22 cellular contexts compared by ENCODE assay signal in genomic region chr7:20776942-20777341, GRCh38. TPM values are rescaled to one million over a fixed set of nuclear protein-coding genes. Genes with fewer than 3 reads are reported as not detected.
A peak's percentile ranks its signal among the peaks of the same experiment; 100 is the strongest.
DNase-seq lines count a peak whose midpoint lies in the region; TF ChIP-seq lines count a peak whose summit lies in the region.
"Had no signal": no experiment of that assay in that cellular context is flagged by ENCODE, and none has a peak within 500 bp of the region (broad histone marks: within the 10 kb centered on the region; RNA-seq: fewer than 3 reads in every experiment).

No MANE protein-coding gene starts in this region.

- H3K36me3 Mint-ChIP-seq in Caco-2 (ENCODE audit: insufficient read depth, unreplicated experiment) (peaks cover 12% of the 10 kb centered on the region), H9 (ENCODE audit: insufficient read depth in 1 of 3, low read depth in 3 of 3) (no peaks in the 10 kb centered on the region), endodermal cell (ENCODE audit: low read depth) (no peaks in the 10 kb centered on the region), nephron (ENCODE audit: low read depth) (no peaks in the 10 kb centered on the region)
- H3K36me3 Mint-ChIP-seq: T-cell had no signal

- no peaks in the 10 kb centered on the region for H3K79me1 ChIP-seq in H9 (ENCODE audit: insufficient read depth, low read depth, low read length, poor library complexity, severe bottlenecking)
- no peaks in the 10 kb centered on the region for H3K79me1 ChIP-seq in mesenchymal stem cell (replicated peaks; ENCODE audit: low read length, poor library complexity, severe bottlenecking)

- H3K4ac ChIP-seq in H9 (ENCODE audit: low read depth, low read length) (no peak overlapping the region), mesenchymal stem cell (ENCODE audit: low read depth in 1 of 2, low read length in 2 of 2) (no peak overlapping the region)

- H3K9ac ChIP-seq in H9 (ENCODE audit: extremely low read depth, insufficient read length, low read length) (no peak overlapping the region), endodermal cell (ENCODE audit: extremely low read depth, low read length, poor library complexity, severe bottlenecking) (no peak overlapping the region), mesenchymal stem cell (ENCODE audit: low read length) (no peak overlapping the region)

- H3K18ac ChIP-seq in H9 (ENCODE audit: insufficient read length, low read depth, low read length) (no peak overlapping the region), mesenchymal stem cell (ENCODE audit: low read depth in 1 of 2, low read length in 2 of 2) (no peak overlapping the region)

- H3K4me1 ChIP-seq in Caco-2 (peaks cover 10% of the 10 kb centered on the region; the same call in 1 of the 2 replicates), H9 (ENCODE audit: insufficient read depth, low read length) (peaks cover 3% of the 10 kb centered on the region; the same call in 1 of the 2 replicates), endodermal cell (ENCODE audit: control insufficient read depth, insufficient read depth, low read length) (no peaks in the 10 kb centered on the region), stomach (peaks cover 10 to 16% (median 12%) of the 10 kb centered on the region in 4 donors), mesenchymal stem cell (ENCODE audit: control insufficient read depth, insufficient read depth, low read depth, low read length) (peaks cover 11% of the 10 kb centered on the region)

- no CpG with 5 or more reads among the region's 10 CpGs for WGBS in H9 (ENCODE audit: extremely low coverage, insufficient read length, low lambda C conversion rate)
- 33 to 43% methylated on average over 9 to 10 of the region's 10 CpGs for WGBS in endodermal cell (ENCODE audit: insufficient coverage in 1 of 2, insufficient read length in 1 of 2), 2 experiments
- 20 to 33% (median 23%) methylated on average over 10 of the region's 10 CpGs for WGBS in stomach, 5 donors
- WGBS in mesenchymal stem cell, result 18% methylated on average over 9 of the region's 10 CpGs

- H3T11ph ChIP-seq in H9 (ENCODE audit: low read length), result no peak overlapping the region

- no peaks in the 10 kb centered on the region for H4K20me1 ChIP-seq in H9 (ENCODE audit: control insufficient read depth, insufficient read depth, insufficient read length)

- H3K79me2 ChIP-seq in H9 (ENCODE audit: insufficient read depth, low read length), result no peaks in the 10 kb centered on the region

- no peak for TF ChIP-seq POLR2A in stomach (IDR thresholded peaks at IDR 0.05)

- CTCF ChIA-PET in Caco-2 (lab: Charles Lee), result no interaction called here

- H3K27ac ChIP-seq in H9 (ENCODE audit: insufficient read length, low read depth, low read length) (no peak overlapping the region), endodermal cell (ENCODE audit: low read depth, low read length) (no peak overlapping the region), stomach (no peak overlapping the region), mesenchymal stem cell (ENCODE audit: low read length, poor library complexity, severe bottlenecking) (no peak overlapping the region)
- H3K27ac ChIP-seq: HL-60, ovary, vagina had no signal

- H3K14ac ChIP-seq in H9 (ENCODE audit: insufficient read depth, low read length), result no peak overlapping the region
- no peak overlapping the region for H3K14ac ChIP-seq in mesenchymal stem cell (ENCODE audit: low read length in 2 of 2)

- H2AK5ac ChIP-seq in H9 (ENCODE audit: insufficient read length, low read length) (no peak overlapping the region), mesenchymal stem cell (ENCODE audit: low read length, severe bottlenecking) (no peak overlapping the region)

- H2BK15ac ChIP-seq in H9 (ENCODE audit: low read depth, low read length) (no peak overlapping the region), mesenchymal stem cell (ENCODE audit: low read depth, poor library complexity, severe bottlenecking) (no peak overlapping the region)

- H2BK12ac ChIP-seq in H9 (ENCODE audit: insufficient read length, low read depth, low read length) (no peak overlapping the region), mesenchymal stem cell (ENCODE audit: low read length in 2 of 2) (no peak overlapping the region)

- H3K4me3 Mint-ChIP-seq in Caco-2 (ENCODE audit: unreplicated experiment) (peak overlapping the region; percentile 79), H9 (peak overlapping the region; percentile 66 to 75), endodermal cell (peak overlapping the region; percentile 51), nephron (peak overlapping the region; percentile 70 to 85 (median 79))

- peaks cover 22% of the 10 kb centered on the region for H3K23me2 ChIP-seq in H9 (ENCODE audit: insufficient read length, low read depth, low read length, poor library complexity, severe bottlenecking)

- H3K27ac Mint-ChIP-seq in Caco-2 (ENCODE audit: unreplicated experiment) (peak overlapping the region; percentile 56), H9 (peak overlapping the region in 1 of 3 experiments; percentile 93; a peak in 2 of 7 replicates), endodermal cell (peak overlapping the region; percentile 71), nephron (no peak overlapping the region)

- TF ChIP-seq EP300 in stomach (IDR thresholded peaks at IDR 0.05), result no peak

- H3K23ac ChIP-seq in H9 (ENCODE audit: insufficient read length, low read depth, low read length), result no peak overlapping the region
- H3K23ac ChIP-seq in mesenchymal stem cell (ENCODE audit: low read length in 2 of 2), result no peak overlapping the region

- no peak overlapping the region for H4K8ac ChIP-seq in H9 (replicated peaks; ENCODE audit: insufficient read length, low read depth, low read length)
- H4K8ac ChIP-seq in mesenchymal stem cell (ENCODE audit: low read length), result no peak overlapping the region

- POLR2A ChIA-PET in Caco-2 (lab: Charles Lee), result no interaction called here

- H3K9me3 ChIP-seq in Caco-2, result no peaks in the 10 kb centered on the region
- H3K9me3 ChIP-seq in H9 (ENCODE audit: control insufficient read depth, low read depth, low read length), result no peaks in the 10 kb centered on the region
- H3K9me3 ChIP-seq in endodermal cell (ENCODE audit: control insufficient read depth, low read length), result no peaks in the 10 kb centered on the region
- no peaks in the 10 kb centered on the region for H3K9me3 ChIP-seq in stomach
- H3K9me3 ChIP-seq in mesenchymal stem cell (ENCODE audit: control insufficient read depth, low read length), result no peaks in the 10 kb centered on the region
- H3K9me3 ChIP-seq: vagina had no signal

- H3K9me3 Mint-ChIP-seq in Caco-2 (ENCODE audit: unreplicated experiment) (no peaks in the 10 kb centered on the region), H9 (no peaks in the 10 kb centered on the region; a peak in 1 of 5 replicates), endodermal cell (no peaks in the 10 kb centered on the region), nephron (no peaks in the 10 kb centered on the region)
- H3K9me3 Mint-ChIP-seq: activated CD4-positive, alpha-beta memory T cell treated with anti-CD3 and anti-CD28 coated beads, Interleukin-2, amount 10 ng/mL, durations not matched to agents 7 days and 5 days; activated T-cell treated with anti-CD3 and anti-CD28 coated beads, Interleukin-2, amount 50 U/mL, for 4 hours had no signal

- H2BK5ac ChIP-seq in H9 (ENCODE audit: insufficient read length, low read length) (no peak overlapping the region), mesenchymal stem cell (ENCODE audit: low read depth, low read length, poor library complexity, severe bottlenecking) (no peak overlapping the region)

- intact Hi-C loops in Caco-2 (cut with micrococcal nuclease; ENCODE audit: unreplicated experiment), result loop anchor here (5.0 to 10.0 kb wide), 2 partner anchors 198 to 990 kb away; no protein-coding TSS in a partner anchor
- intact Hi-C loops in stomach (cut with DNase I; ENCODE audit: low total_unique reads), result no loop called here

- H3K4me3 ChIP-seq in Caco-2 (ENCODE audit: low read depth, low read length) (no peak overlapping the region), endodermal cell (ENCODE audit: low read length) (no peak overlapping the region), stomach (no peak overlapping the region), mesenchymal stem cell (ENCODE audit: insufficient read depth in 1 of 2, low read depth in 1 of 2, low read length in 2 of 2) (no peak overlapping the region)
- H3K4me3 ChIP-seq: ovary had no signal

- H3K36me3 ChIP-seq in Caco-2 (ENCODE audit: control insufficient read depth, insufficient read depth, low read length), result no peaks in the 10 kb centered on the region
- H3K36me3 ChIP-seq in endodermal cell (ENCODE audit: control insufficient read depth, insufficient read depth, low read length), result no peaks in the 10 kb centered on the region
- H3K36me3 ChIP-seq in stomach, result no peaks in the 10 kb centered on the region
- no peaks in the 10 kb centered on the region for H3K36me3 ChIP-seq in mesenchymal stem cell (ENCODE audit: control insufficient read depth in 1 of 2, insufficient read depth in 2 of 2, low read depth in 1 of 2, low read length in 2 of 2)
- H3K36me3 ChIP-seq: ovary, vagina had no signal

- no peak overlapping the region for H4K5ac ChIP-seq in H9 (ENCODE audit: insufficient read length, low read depth, low read length)

- BruUV-seq in Caco-2 (replicated peaks; lab: Mats Ljungman, UMichigan), result no TSS peak

- DNase-seq in Caco-2, result no peak
- peak; percentile 49 for DNase-seq in H9
- DNase-seq in endodermal cell, result peak; percentile 82
- no peak for DNase-seq in 8988T
- no peak for DNase-seq in stomach
- DNase-seq in mesenchymal stem cell, result no peak
- DNase-seq: activated CD4-positive, alpha-beta memory T cell treated with anti-CD3 and anti-CD28 coated beads, Interleukin-2, amount 10 ng/mL, durations not matched to agents 7 days and 5 days; activated T-cell treated with anti-CD3 and anti-CD28 coated beads, Interleukin-2, amount 50 U/mL, for 4 hours; hippocampal formation; KBM-7; left cardiac atrium; NCI-H1048; NCI-H2081; NCI-H526; ovary; stimulated activated CD4-positive, alpha-beta T cell treated with anti-CD3 and anti-CD28 coated beads, Interleukin-2, amount 100 ng/mL, for 24 hours; T-cell had no signal

- TF ChIP-seq CTCF in Caco-2 (IDR thresholded peaks at IDR 0.05; ENCODE audit: insufficient read depth in 1 of 2, low read depth in 1 of 2, low read length in 1 of 2, severe bottlenecking in 1 of 2, unreplicated experiment in 1 of 2), result no peak
- no peak for TF ChIP-seq CTCF in H9 (conservative IDR thresholded peaks at IDR 0.05)
- TF ChIP-seq CTCF in endodermal cell (conservative IDR thresholded peaks at IDR 0.05), result no peak
- TF ChIP-seq CTCF in nephron (IDR thresholded peaks at IDR 0.05; ENCODE audit: unreplicated experiment in 3 of 3), result no peak
- TF ChIP-seq CTCF in stomach (IDR thresholded peaks at IDR 0.05), result no peak

- H4K91ac ChIP-seq in H9 (ENCODE audit: insufficient read length, low read depth, low read length) (no peak overlapping the region), mesenchymal stem cell (ENCODE audit: low read length) (no peak overlapping the region)

- H2BK120ac ChIP-seq in H9 (ENCODE audit: low read depth, low read length, poor library complexity, severe bottlenecking) (no peak overlapping the region), mesenchymal stem cell (ENCODE audit: low read depth, low read length) (no peak overlapping the region)

- H3K27me3 ChIP-seq in Caco-2 (replicated peaks; ENCODE audit: control insufficient read depth, insufficient read depth, low read length) (no peaks in the 10 kb centered on the region), H9 (ENCODE audit: insufficient read depth, low read length) (peaks cover 11% of the 10 kb centered on the region; the same call in 1 of the 2 replicates), endodermal cell (ENCODE audit: control insufficient read depth, insufficient read depth, low read length, poor library complexity, severe bottlenecking) (peaks cover 8% of the 10 kb centered on the region), stomach (peaks cover 24 to 100% (median 72%) of the 10 kb centered on the region in 3 donors), mesenchymal stem cell (ENCODE audit: control insufficient read depth in 1 of 2, insufficient read depth in 1 of 2, low read length in 2 of 2) (peaks cover 58 to 88% of the 10 kb centered on the region in 2 experiments)

- H2BK20ac ChIP-seq in H9 (ENCODE audit: low read depth, low read length, poor library complexity, severe bottlenecking), result no peak overlapping the region

- H2AFZ ChIP-seq in H9 (ENCODE audit: low read length), result no peak overlapping the region
- H2AFZ ChIP-seq in mesenchymal stem cell (ENCODE audit: low read depth, low read length), result no peak overlapping the region

- H3K4me2 ChIP-seq in H9 (ENCODE audit: insufficient read depth, insufficient read length, low read length), result peak overlapping the region; percentile 99
- no peak overlapping the region for H3K4me2 ChIP-seq in mesenchymal stem cell (ENCODE audit: low read length, poor library complexity, severe bottlenecking)

- H3K4me1 Mint-ChIP-seq in Caco-2 (ENCODE audit: low read depth, unreplicated experiment), result peaks cover 27% of the 10 kb centered on the region
- H3K4me1 Mint-ChIP-seq in H9, result peaks cover 57 to 62% of the 10 kb centered on the region in 2 experiments
- H3K4me1 Mint-ChIP-seq in endodermal cell, result peaks cover 55% of the 10 kb centered on the region
- peaks cover 13% of the 10 kb centered on the region for H3K4me1 Mint-ChIP-seq in nephron

- no peaks in the 10 kb centered on the region for H3K27me3 Mint-ChIP-seq in Caco-2 (ENCODE audit: insufficient read depth, unreplicated experiment)
- H3K27me3 Mint-ChIP-seq in H9 (ENCODE audit: low read depth), result peaks cover 51% of the 10 kb centered on the region
- peaks cover 17% of the 10 kb centered on the region for H3K27me3 Mint-ChIP-seq in endodermal cell (ENCODE audit: insufficient read depth)
- peaks cover 97% of the 10 kb centered on the region for H3K27me3 Mint-ChIP-seq in nephron (ENCODE audit: low read depth)

- no peak overlapping the region for H3K56ac ChIP-seq in H9 (ENCODE audit: insufficient read length, low read depth, low read length)

RNA-seq across cellular contexts. Expression of gene SP8, which starts 9.7 kb away (rescaled TPM):
- total RNA-seq in Caco-2 (2022) (13.2 and 13.3 TPM in 2 replicates), H9 (2021) (3.5 TPM in 2 replicates), endodermal cell (1 to 10 TPM; 3.3 to 5.2 TPM), stomach (not detected)
- polyA plus RNA-seq in endodermal cell (2013, experiment 1 of 2), result 9.5 TPM
- 8.1 TPM for polyA plus RNA-seq in endodermal cell (2013, experiment 2 of 2)
- polyA plus RNA-seq in stomach, result not detected
- polyA plus RNA-seq in mesenchymal stem cell (2013, experiment 1 of 2), result not detected
- 0.01 TPM for polyA plus RNA-seq in mesenchymal stem cell (2013, experiment 2 of 2)
- total RNA-seq: activated CD4-positive, alpha-beta memory T cell treated with anti-CD3 and anti-CD28 coated beads, Interleukin-2, amount 10 ng/mL, durations not matched to agents 7 days and 5 days; activated T-cell treated with anti-CD3 and anti-CD28 coated beads, Interleukin-2, amount 50 U/mL, for 4 hours; left cardiac atrium; mononuclear cell; Right ventricle myocardium inferior had no signal
- polyA plus RNA-seq: ovary had no signal

Comparison
In these comparisons a context has a peak if more than half of its experiments do, and no peak if none do; other contexts are left out.
1. DNase-seq: peak in H9 (single experiment) and endodermal cell (single experiment); none in Caco-2 (0 of 2), 8988T (single experiment), stomach (single experiment) and mesenchymal stem cell (single experiment).
2. H3K27ac Mint-ChIP-seq: peak in Caco-2 (single experiment) and endodermal cell (single experiment); none in nephron (0 of 3).
3. Peak in every context shown above with its lines, with median percentiles within 50 percentile points of each other: H3K4me3 Mint-ChIP-seq.